8 cellular contexts compared by ENCODE assay signal in the genomic region with DNA sequence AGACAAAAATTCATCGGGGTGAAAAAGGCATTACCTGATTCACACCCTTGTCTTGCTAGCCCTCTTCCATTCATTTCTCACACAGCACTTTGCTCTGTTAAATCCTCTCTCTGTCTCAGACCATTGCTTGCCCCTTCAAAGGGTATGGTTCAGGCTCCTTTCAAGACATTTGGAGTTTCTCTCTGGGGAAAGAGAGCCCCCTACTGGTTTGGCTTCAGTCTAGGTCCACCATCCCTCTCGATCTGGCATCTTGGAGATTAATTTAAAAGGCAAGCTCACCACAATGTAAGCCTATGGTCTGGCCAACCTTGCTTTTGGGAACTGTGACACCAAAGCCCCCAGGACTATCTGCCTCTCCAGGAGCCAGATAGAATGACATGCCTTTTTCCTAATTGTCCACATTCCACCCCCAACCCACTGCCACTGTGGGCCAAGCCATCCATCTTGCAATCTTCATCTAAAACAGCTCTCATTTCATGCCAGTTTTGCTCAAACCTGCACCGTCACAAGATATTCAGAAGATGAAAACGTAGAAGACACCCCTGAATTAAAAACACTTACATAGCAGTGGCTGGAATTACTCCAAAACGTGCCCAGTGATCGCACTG.
DNase-seq lines count a peak whose midpoint lies in the region; ATAC-seq, FAIRE-seq and TF ChIP-seq lines count a peak whose summit lies in the region.

No MANE protein-coding gene starts in this region.

- H3K4me3 ChIP-seq in keratinocyte (ENCODE audit: control insufficient read depth in 2 of 3, extremely low read depth in 1 of 3, insufficient read depth in 2 of 3, low read depth in 1 of 3, low read length in 3 of 3) (no peak overlapping the region), testis (no peak overlapping the region)

- H3K36me3 ChIP-seq in keratinocyte (ENCODE audit: control insufficient read depth in 2 of 2, extremely low read depth in 1 of 2, insufficient read depth in 2 of 2, low read length in 2 of 2) (peaks cover 5 to 27% of the 10 kb centered on the region in 2 experiments), testis (ENCODE audit: low read depth, missing control alignments) (no peaks in the 10 kb centered on the region)

- dilution Hi-C loops in keratinocyte (cut with MboI; ENCODE audit: extremely low pct_ligation_motif_present, low sequenced_read_pairs): no loop called here

- peak; percentile 84 for ATAC-seq in GM21825 (IDR thresholded peaks at IDR 0.05; ENCODE audit: unreplicated experiment)

- no peak overlapping the region for H3K4me2 ChIP-seq in keratinocyte (ENCODE audit: control insufficient read depth, extremely low read depth, insufficient read depth, low read depth, low read length)

- peak; percentile 29 for DNase-seq in stimulated activated CD4-positive, alpha-beta T cell treated with anti-CD3 and anti-CD28 coated beads, Interleukin-15, amount 100 ng/mL, for 24 hours
- DNase-seq in stimulated activated CD4-positive, alpha-beta T cell treated with anti-CD3 and anti-CD28 coated beads, Interleukin-4, amount 100 ng/mL, for 1 hour: no peak
- DNase-seq in OCI-M1 (lab: John Stamatoyannopoulos, UW) (peak; percentile 80), T47D (ENCODE audit: low read depth in 1 of 2, low spot score in 1 of 2) (peak; percentile 20 to 68), keratinocyte (ENCODE audit: low read depth, low spot score) (no peak), testis (peak; percentile 71)

- H3K27ac ChIP-seq in keratinocyte (ENCODE audit: control insufficient read depth, insufficient read depth, low read length): no peak overlapping the region
- no peak overlapping the region for H3K27ac ChIP-seq in testis

- H3K4me1 ChIP-seq in keratinocyte (ENCODE audit: control insufficient read depth, extremely low read depth, insufficient read depth, low read length) (no peaks in the 10 kb centered on the region), testis (no peaks in the 10 kb centered on the region)

- peak; percentile 84 for TF ChIP-seq RAD21 in Ishikawa (IDR thresholded peaks at IDR 0.05; ENCODE audit: low read depth)

- H3K9me1 ChIP-seq in keratinocyte (ENCODE audit: control insufficient read depth, extremely low read depth, insufficient read depth, low read length): no peaks in the 10 kb centered on the region

- peak; percentile 64 for FAIRE-seq in keratinocyte (lab: Jason Lieb, UNC)

- in situ Hi-C loops in T47D (cut with HindIII; ENCODE audit: low pct_unique_long_range_greater_than_20kb, low sequenced_read_pairs): no loop called here

- TF ChIP-seq EP300 in Ishikawa (IDR thresholded peaks at IDR 0.05; ENCODE audit: borderline replicate concordance): no peak

- no peak for TF ChIP-seq POLR2A in testis (IDR thresholded peaks at IDR 0.05)

- H4K20me1 ChIP-seq in keratinocyte (ENCODE audit: control insufficient read depth, extremely low read depth, insufficient read depth, low read length): no peaks in the 10 kb centered on the region

- intact Hi-C loops in testis (cut with DNase I; ENCODE audit: low total_unique reads): no loop called here

- no peaks in the 10 kb centered on the region for H3K79me2 ChIP-seq in keratinocyte (ENCODE audit: control insufficient read depth, insufficient read depth, low read length)

- WGBS in testis, 2 donors: 65 to 66% methylated on average over 6 of the region's 6 CpGs

- H2AFZ ChIP-seq in keratinocyte (ENCODE audit: control insufficient read depth, low read length): no peak overlapping the region

- H3K9me3 ChIP-seq in keratinocyte (ENCODE audit: control insufficient read depth, low read depth, low read length) (no peaks in the 10 kb centered on the region), testis (no peaks in the 10 kb centered on the region)

- no peaks in the 10 kb centered on the region for H3K27me3 ChIP-seq in keratinocyte (ENCODE audit: control insufficient read depth, extremely low read depth, insufficient read depth, low read length)
- no peaks in the 10 kb centered on the region for H3K27me3 ChIP-seq in testis

- TF ChIP-seq CTCF in keratinocyte (optimal IDR thresholded peaks at IDR 0.05 in 1 of 3, IDR thresholded peaks at IDR 0.05 in 1 of 3, conservative IDR thresholded peaks at IDR 0.05 in 1 of 3; ENCODE audit: extremely low read depth in 1 of 3, insufficient read depth in 2 of 3, low read length in 3 of 3): peak; percentile 61 to 79 (median 64)
- peak; percentile 55 to 66 (median 63) for TF ChIP-seq CTCF in testis (IDR thresholded peaks at IDR 0.05)

- H3K9ac ChIP-seq in keratinocyte (ENCODE audit: control insufficient read depth, extremely low read depth, insufficient read depth, low read length): no peak overlapping the region

TF ChIP-seq in Ishikawa, 13 proteins besides CTCF, POLR2A, EP300 and RAD21:
- no peak for TF ChIP-seq ZBTB7A (IDR thresholded peaks at IDR 0.05; ENCODE audit: low read depth)

Comparison
In these comparisons a context has a peak if more than half of its experiments do, and no peak if none do; other contexts are left out.
1. DNase-seq: peak in stimulated activated CD4-positive, alpha-beta T cell treated with anti-CD3 and anti-CD28 coated beads, Interleukin-15, amount 100 ng/mL, for 24 hours (single experiment), OCI-M1 (single experiment), T47D (2 of 2) and testis (single experiment); none in stimulated activated CD4-positive, alpha-beta T cell treated with anti-CD3 and anti-CD28 coated beads, Interleukin-4, amount 100 ng/mL, for 1 hour (single experiment) and keratinocyte (single experiment).